ENCODE assay signal across 27 cellular contexts in genomic region chr17:37667039-37667438, GRCh38.
"Had no signal": no experiment of that assay in that cellular context is flagged by ENCODE, and none has a peak within 500 bp of the region (broad histone marks: within the 10 kb centered on the region; RNA-seq: fewer than 3 reads in every experiment).

No MANE protein-coding gene starts in this region.

- H3K4me3 ChIP-seq: colonic mucosa, coronary artery, dorsolateral prefrontal cortex, esophagus muscularis mucosa, esophagus squamous epithelium, gastrocnemius medialis, gastroesophageal sphincter, heart left ventricle had no signal

- H3K27me3 ChIP-seq: colonic mucosa, dorsolateral prefrontal cortex, esophagus muscularis mucosa, esophagus squamous epithelium, foreskin keratinocyte, gastrocnemius medialis had no signal

- H3K27ac ChIP-seq: colonic mucosa, coronary artery, dorsolateral prefrontal cortex, epithelial cell of prostate, esophagus muscularis mucosa, esophagus squamous epithelium, foreskin keratinocyte, gastrocnemius medialis, gastroesophageal sphincter, heart left ventricle had no signal

- FAIRE-seq: colon, endometrium, endothelial cell of umbilical vein, frontal cortex had no signal

- ATAC-seq: effector memory CD8-positive, alpha-beta T cell; esophagus mucosa; foreskin keratinocyte; gastrocnemius medialis; gastroesophageal sphincter; heart left ventricle had no signal

- H3K4me1 ChIP-seq: colonic mucosa, esophagus muscularis mucosa, esophagus squamous epithelium, gastrocnemius medialis, gastroesophageal sphincter, heart left ventricle had no signal

- H3K9me3 ChIP-seq: colonic mucosa, esophagus muscularis mucosa, esophagus squamous epithelium, gastrocnemius medialis, gastroesophageal sphincter, heart left ventricle had no signal

- H3K36me3 ChIP-seq: colonic mucosa, esophagus muscularis mucosa, esophagus squamous epithelium, gastrocnemius medialis, gastroesophageal sphincter, heart left ventricle had no signal

- DNase-seq: colonic mucosa; cortex of kidney; dermis blood vessel endothelial cell; dorsolateral prefrontal cortex; effector CD4-positive, alpha-beta T cell; effector CD8-positive, alpha-beta T cell; effector memory CD4-positive, alpha-beta T cell; effector memory CD8-positive, alpha-beta T cell; endodermal cell; erythroblast; esophagus squamous epithelium; foreskin fibroblast; foreskin keratinocyte; foreskin melanocyte; gastrocnemius medialis; glutamatergic neuron; head of caudate nucleus; heart left ventricle had no signal
